Comparison of ENCODE assay signal across 21 cellular contexts in genomic region chr2:229779650-229780049, GRCh38.
DNase-seq lines count a peak whose midpoint lies in the region; ATAC-seq, FAIRE-seq and TF ChIP-seq lines count a peak whose summit lies in the region.
"Had no signal": no experiment of that assay in that cellular context is flagged by ENCODE, and none has a peak within 500 bp of the region (broad histone marks: within the 10 kb centered on the region; RNA-seq: fewer than 3 reads in every experiment).

No MANE protein-coding gene starts in this region.

- H4K20me1 ChIP-seq in HepG2 (ENCODE audit: insufficient read depth, low read length), result peaks cover 6% of the 10 kb centered on the region; the same call in 1 of the 2 replicates

- H3K4me3 ChIP-seq in HepG2 (replicated peaks in 1 of 3; ENCODE audit: insufficient read depth in 1 of 3, low read depth in 2 of 3, low read length in 3 of 3) (no peak overlapping the region), right lobe of liver (no peak overlapping the region), bronchial epithelial cell (ENCODE audit: low read depth, low read length) (no peak overlapping the region), A673 (ENCODE audit: low read depth, low read length, poor library complexity, severe bottlenecking) (no peak overlapping the region)

- no peaks in the 10 kb centered on the region for H3K9me3 Mint-ChIP-seq in type B pancreatic cell
- H3K9me3 Mint-ChIP-seq: CD4-positive, CD25-positive, alpha-beta regulatory T cell had no signal

- H3K36me3 Mint-ChIP-seq in type B pancreatic cell, result peaks cover 20% of the 10 kb centered on the region

- H3K27me3 ChIP-seq in HepG2 (ENCODE audit: control insufficient read depth in 1 of 2, insufficient read depth in 2 of 2, low read length in 2 of 2), result no peaks in the 10 kb centered on the region
- H3K27me3 ChIP-seq in right lobe of liver, result no peaks in the 10 kb centered on the region
- H3K27me3 ChIP-seq in bronchial epithelial cell (ENCODE audit: control insufficient read depth, insufficient read depth, low read length), result no peaks in the 10 kb centered on the region
- H3K27me3 ChIP-seq in A673 (replicated peaks; ENCODE audit: insufficient read depth, low read depth, low read length, poor library complexity), result no peaks in the 10 kb centered on the region

- H3K4me2 ChIP-seq in HepG2 (ENCODE audit: low read depth, low read length), result no peak overlapping the region
- H3K4me2 ChIP-seq: KMS-11 had no signal

- POLR2A ChIA-PET in HepG2 (lab: Yijun Ruan, JAX), result no interaction called here
- POLR2A ChIA-PET in A673 (lab: Charles Lee; ENCODE audit: low non-redundant PET), result no interaction called here

- no peak for FAIRE-seq in HepG2 (lab: Jason Lieb, UNC)
- peak; percentile 95 for FAIRE-seq in bronchial epithelial cell (lab: Jason Lieb, UNC)
- FAIRE-seq: GM19239, RCC 7860 had no signal

- DNase-seq in HepG2 (ENCODE audit: low spot score) (no peak), right lobe of liver (no peak), bronchial epithelial cell (ENCODE audit: low read depth) (peak; percentile 92), kidney tubule cell (ENCODE audit: low spot score) (peak; percentile 67), type B pancreatic cell (ENCODE audit: extremely low spot score, unreplicated experiment) (no peak), occipital lobe (lab: John Stamatoyannopoulos, UW) (no peak), A673 (ENCODE audit: low spot score) (no peak)
- no peak for DNase-seq in activated effector memory CD4-positive, alpha-beta T cell treated with anti-CD3 and anti-CD28 coated beads, Interleukin-2, amount 50 U/mL, for 16 hours
- DNase-seq: ACHN; CD4-positive, CD25-positive, alpha-beta regulatory T cell; DMS53; MM.1S; NCI-H1105; NCI-H1694 treated with DMSO at 0.1 percent for 48 hours; NCI-H2171; NCI-H774; SIG-M5 had no signal

- TF ChIP-seq CTCF in HepG2 (CRISPR knock-in tag; IDR thresholded peaks at IDR 0.05) (no peak), right lobe of liver (IDR thresholded peaks at IDR 0.05) (no peak), bronchial epithelial cell (IDR thresholded peaks at IDR 0.05; ENCODE audit: insufficient read depth, low read length, severe bottlenecking) (no peak), type B pancreatic cell (conservative IDR thresholded peaks at IDR 0.05) (no peak), A673 (conservative IDR thresholded peaks at IDR 0.05; ENCODE audit: low read depth, low read length) (no peak)

- no peak for TF ChIP-seq RAD21 in HepG2 (CRISPR knock-in tag; IDR thresholded peaks at IDR 0.05)

- H3K4me1 Mint-ChIP-seq in type B pancreatic cell (ENCODE audit: unreplicated experiment), result peaks cover 13% of the 10 kb centered on the region

- H3K9ac ChIP-seq in HepG2 (ENCODE audit: insufficient read depth, low read depth, low read length), result no peak overlapping the region
- H3K9ac ChIP-seq: KMS-11 had no signal

- ATAC-seq in HepG2 (no peak), right lobe of liver (no peak)

- H2AFZ ChIP-seq in HepG2 (ENCODE audit: low read length), result no peak overlapping the region

- H3K36me3 ChIP-seq in HepG2 (replicated peaks in 1 of 2; ENCODE audit: control insufficient read depth in 1 of 2, insufficient read depth in 2 of 2, low read length in 2 of 2), result peaks cover 18 to 75% of the 10 kb centered on the region in 2 experiments
- H3K36me3 ChIP-seq in right lobe of liver, result peaks cover 0 to 61% (median 9%) of the 10 kb centered on the region in 4 donors
- peaks cover 10% of the 10 kb centered on the region for H3K36me3 ChIP-seq in bronchial epithelial cell (ENCODE audit: control insufficient read depth, insufficient read depth, low read length)
- peaks cover 43% of the 10 kb centered on the region for H3K36me3 ChIP-seq in A673 (ENCODE audit: insufficient read depth, low read length, poor library complexity, severe bottlenecking)

- BruUV-seq in HepG2 (replicated peaks; lab: Mats Ljungman, UMichigan) (no TSS peak), A673 (replicated peaks; lab: Mats Ljungman, UMichigan) (no TSS peak)

- no peak for TF ChIP-seq POLR2A in HepG2 (IDR thresholded peaks at IDR 0.05; ENCODE audit: insufficient read depth in 1 of 2, low read depth in 2 of 2, low read length in 2 of 2)
- TF ChIP-seq POLR2A in right lobe of liver (IDR thresholded peaks at IDR 0.05), result no peak

- in situ Hi-C loops in HepG2 (cut with HindIII; ENCODE audit: extremely low pct_ligation_motif_present, low pct_unique_long_range_greater_than_20kb), result no loop called here

- H3K9me3 ChIP-seq in HepG2 (ENCODE audit: low read length) (no peaks in the 10 kb centered on the region), right lobe of liver (no peaks in the 10 kb centered on the region), A673 (ENCODE audit: low read depth, low read length, poor library complexity, severe bottlenecking) (no peaks in the 10 kb centered on the region)

- WGBS in HepG2 (ENCODE audit: low lambda C conversion rate), result 100% methylated on average over 3 of the region's 3 CpGs
- WGBS in right lobe of liver (ENCODE audit: insufficient coverage, low coverage, low lambda C conversion rate, missing lambda C conversion rate), result 100% methylated on average over 1 of the region's 3 CpGs

- H3K4me3 Mint-ChIP-seq in type B pancreatic cell, result no peak overlapping the region
- H3K4me3 Mint-ChIP-seq: CD4-positive, CD25-positive, alpha-beta regulatory T cell had no signal

- intact Hi-C loops in HepG2 (cut with micrococcal nuclease; ENCODE audit: unreplicated experiment) (no loop called here), right lobe of liver (cut with DNase I) (no loop called here), A673 (cut with micrococcal nuclease; ENCODE audit: unreplicated experiment) (loop anchor here (10.0 kb wide), 1 partner anchor 385 kb away; no protein-coding TSS in a partner anchor)

- CTCF ChIA-PET in HepG2 (lab: Yijun Ruan, JAX; ENCODE audit: low intra/inter-chr PET ratio, low total read pairs) (no interaction called here), A673 (lab: Charles Lee) (no interaction called here)

- H3K27ac ChIP-seq in HepG2 (ENCODE audit: extremely low read length, insufficient read depth, low read length), result no peak overlapping the region
- H3K27ac ChIP-seq in right lobe of liver, result no peak overlapping the region
- H3K27ac ChIP-seq in A673 (ENCODE audit: low read depth, low read length, poor library complexity, severe bottlenecking), result no peak overlapping the region
- H3K27ac ChIP-seq: HL-60, KMS-11 had no signal

- H3K4me1 ChIP-seq in HepG2 (ENCODE audit: insufficient read depth, low read length) (no peaks in the 10 kb centered on the region), right lobe of liver (no peaks in the 10 kb centered on the region), A673 (ENCODE audit: insufficient read depth, low read length, poor library complexity, severe bottlenecking) (peaks cover 5% of the 10 kb centered on the region)

- no peaks in the 10 kb centered on the region for H3K27me3 Mint-ChIP-seq in type B pancreatic cell
- H3K27me3 Mint-ChIP-seq: CD4-positive, CD25-positive, alpha-beta regulatory T cell had no signal

- H3K27ac Mint-ChIP-seq in type B pancreatic cell, result peak overlapping the region; percentile 68

- H3K79me2 ChIP-seq in HepG2 (ENCODE audit: insufficient read depth, low read length), result no peaks in the 10 kb centered on the region

- TF ChIP-seq EP300 in HepG2 (IDR thresholded peaks at IDR 0.05; ENCODE audit: low read depth in 2 of 2, low read length in 2 of 2), result no peak
- no peak for TF ChIP-seq EP300 in HepG2 (CRISPR knock-in tag; IDR thresholded peaks at IDR 0.05; ENCODE audit: borderline replicate concordance)

TF ChIP-seq in HepG2, 621 proteins besides CTCF, POLR2A, EP300 and RAD21:
- peak; percentile 37 for TF ChIP-seq RBM22 (optimal IDR thresholded peaks at IDR 0.05; ENCODE audit: low read length)
- TF ChIP-seq, protein P1, sequence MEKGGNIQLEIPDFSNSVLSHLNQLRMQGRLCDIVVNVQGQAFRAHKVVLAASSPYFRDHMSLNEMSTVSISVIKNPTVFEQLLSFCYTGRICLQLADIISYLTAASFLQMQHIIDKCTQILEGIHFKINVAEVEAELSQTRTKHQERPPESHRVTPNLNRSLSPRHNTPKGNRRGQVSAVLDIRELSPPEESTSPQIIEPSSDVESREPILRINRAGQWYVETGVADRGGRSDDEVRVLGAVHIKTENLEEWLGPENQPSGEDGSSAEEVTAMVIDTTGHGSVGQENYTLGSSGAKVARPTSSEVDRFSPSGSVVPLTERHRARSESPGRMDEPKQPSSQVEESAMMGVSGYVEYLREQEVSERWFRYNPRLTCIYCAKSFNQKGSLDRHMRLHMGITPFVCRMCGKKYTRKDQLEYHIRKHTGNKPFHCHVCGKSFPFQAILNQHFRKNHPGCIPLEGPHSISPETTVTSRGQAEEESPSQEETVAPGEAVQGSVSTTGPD (CRISPR knock-in tag; IDR thresholded peaks at IDR 0.05), result no peak

Comparison
In these comparisons a context has a peak if more than half of its experiments do, and no peak if none do; other contexts are left out.
1. DNase-seq: peak in bronchial epithelial cell (single experiment) and kidney tubule cell (single experiment); none in HepG2 (single experiment), right lobe of liver (0 of 3), type B pancreatic cell (single experiment), occipital lobe (single experiment), A673 (single experiment) and activated effector memory CD4-positive, alpha-beta T cell treated with anti-CD3 and anti-CD28 coated beads, Interleukin-2, amount 50 U/mL, for 16 hours (single experiment).